1 cellular context compared by ENCODE assay signal in the genomic region with DNA sequence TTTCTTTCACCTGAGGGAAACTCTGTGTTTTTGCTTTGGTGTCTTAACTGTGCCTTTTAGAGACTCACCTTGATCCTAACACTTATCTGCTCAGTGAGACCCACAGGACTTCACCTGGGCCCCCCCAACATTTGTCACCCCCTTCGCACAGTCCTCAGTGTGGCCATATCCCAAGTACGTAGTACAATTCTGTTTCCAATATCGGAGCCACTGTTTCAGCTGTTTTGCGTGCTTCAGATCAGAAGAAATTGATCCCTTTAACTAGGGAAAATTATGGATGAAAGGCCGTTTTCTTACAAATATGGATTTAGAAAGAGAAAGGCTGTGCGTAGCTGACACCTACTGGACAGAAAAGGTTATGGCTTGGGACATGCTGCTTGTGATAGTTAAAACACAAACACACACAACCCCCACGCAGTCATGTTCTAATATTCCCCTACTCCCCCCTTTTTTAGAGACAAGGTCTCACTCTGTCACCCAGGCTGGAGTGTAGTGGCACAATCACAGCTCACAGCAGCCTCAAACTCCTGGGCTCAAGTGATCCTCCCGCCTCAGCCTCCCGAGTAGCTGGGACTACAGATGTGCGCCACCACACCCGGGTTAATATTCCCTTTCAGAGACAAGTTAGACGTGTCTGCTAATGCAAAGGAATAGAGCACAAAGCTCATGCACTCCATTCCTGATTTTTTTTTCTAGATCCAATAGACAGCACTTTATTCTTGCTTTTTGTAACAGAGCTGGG.
TF ChIP-seq lines count a peak whose summit lies in the region.

No MANE protein-coding gene starts in this region.

TF ChIP-seq in HepG2, 621 proteins besides CTCF, POLR2A, EP300 and RAD21 (continued from another document and continues in another):
- TF ChIP-seq, protein P1, sequence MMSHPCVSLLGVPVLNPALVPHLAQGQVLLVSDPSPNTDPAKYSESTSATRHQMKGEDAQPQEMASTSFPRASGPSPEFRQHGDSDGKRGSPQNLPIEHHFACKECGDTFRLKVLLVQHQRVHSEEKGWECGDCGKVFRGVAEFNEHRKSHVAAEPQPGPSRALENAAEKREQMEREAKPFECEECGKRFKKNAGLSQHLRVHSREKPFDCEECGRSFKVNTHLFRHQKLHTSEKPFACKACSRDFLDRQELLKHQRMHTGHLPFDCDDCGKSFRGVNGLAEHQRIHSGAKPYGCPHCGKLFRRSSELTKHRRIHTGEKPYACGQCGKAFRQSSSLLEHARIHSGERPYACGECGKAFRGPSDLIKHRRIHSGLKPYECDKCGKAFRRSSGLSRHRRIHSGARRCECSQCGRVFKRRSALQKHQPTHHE (CRISPR knock-in tag; IDR thresholded peaks at IDR 0.05; ENCODE audit: borderline replicate concordance): no peak
- TF ChIP-seq ZNF292 (CRISPR knock-in tag; IDR thresholded peaks at IDR 0.05; ENCODE audit: borderline replicate concordance, low read depth): no peak
- no peak for TF ChIP-seq ISL2 (CRISPR knock-in tag; IDR thresholded peaks at IDR 0.05)
- no peak for TF ChIP-seq ZNF879 (CRISPR knock-in tag; IDR thresholded peaks at IDR 0.05)
- TF ChIP-seq, protein P2, sequence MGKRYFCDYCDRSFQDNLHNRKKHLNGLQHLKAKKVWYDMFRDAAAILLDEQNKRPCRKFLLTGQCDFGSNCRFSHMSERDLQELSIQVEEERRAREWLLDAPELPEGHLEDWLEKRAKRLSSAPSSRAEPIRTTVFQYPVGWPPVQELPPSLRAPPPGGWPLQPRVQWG (CRISPR knock-in tag; IDR thresholded peaks at IDR 0.05; ENCODE audit: borderline replicate concordance, low read depth): no peak
- no peak for TF ChIP-seq ZNF20 (CRISPR knock-in tag; IDR thresholded peaks at IDR 0.05)
- no peak for TF ChIP-seq SRSF1 (optimal IDR thresholded peaks at IDR 0.05; ENCODE audit: low read depth, low read length)
- TF ChIP-seq, protein P3, sequence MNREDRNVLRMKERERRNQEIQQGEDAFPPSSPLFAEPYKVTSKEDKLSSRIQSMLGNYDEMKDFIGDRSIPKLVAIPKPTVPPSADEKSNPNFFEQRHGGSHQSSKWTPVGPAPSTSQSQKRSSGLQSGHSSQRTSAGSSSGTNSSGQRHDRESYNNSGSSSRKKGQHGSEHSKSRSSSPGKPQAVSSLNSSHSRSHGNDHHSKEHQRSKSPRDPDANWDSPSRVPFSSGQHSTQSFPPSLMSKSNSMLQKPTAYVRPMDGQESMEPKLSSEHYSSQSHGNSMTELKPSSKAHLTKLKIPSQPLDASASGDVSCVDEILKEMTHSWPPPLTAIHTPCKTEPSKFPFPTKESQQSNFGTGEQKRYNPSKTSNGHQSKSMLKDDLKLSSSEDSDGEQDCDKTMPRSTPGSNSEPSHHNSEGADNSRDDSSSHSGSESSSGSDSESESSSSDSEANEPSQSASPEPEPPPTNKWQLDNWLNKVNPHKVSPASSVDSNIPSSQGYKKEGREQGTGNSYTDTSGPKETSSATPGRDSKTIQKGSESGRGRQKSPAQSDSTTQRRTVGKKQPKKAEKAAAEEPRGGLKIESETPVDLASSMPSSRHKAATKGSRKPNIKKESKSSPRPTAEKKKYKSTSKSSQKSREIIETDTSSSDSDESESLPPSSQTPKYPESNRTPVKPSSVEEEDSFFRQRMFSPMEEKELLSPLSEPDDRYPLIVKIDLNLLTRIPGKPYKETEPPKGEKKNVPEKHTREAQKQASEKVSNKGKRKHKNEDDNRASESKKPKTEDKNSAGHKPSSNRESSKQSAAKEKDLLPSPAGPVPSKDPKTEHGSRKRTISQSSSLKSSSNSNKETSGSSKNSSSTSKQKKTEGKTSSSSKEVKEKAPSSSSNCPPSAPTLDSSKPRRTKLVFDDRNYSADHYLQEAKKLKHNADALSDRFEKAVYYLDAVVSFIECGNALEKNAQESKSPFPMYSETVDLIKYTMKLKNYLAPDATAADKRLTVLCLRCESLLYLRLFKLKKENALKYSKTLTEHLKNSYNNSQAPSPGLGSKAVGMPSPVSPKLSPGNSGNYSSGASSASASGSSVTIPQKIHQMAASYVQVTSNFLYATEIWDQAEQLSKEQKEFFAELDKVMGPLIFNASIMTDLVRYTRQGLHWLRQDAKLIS (CRISPR knock-in tag; IDR thresholded peaks at IDR 0.05): no peak
- TF ChIP-seq NFYB (CRISPR knock-in tag; IDR thresholded peaks at IDR 0.05): no peak
- TF ChIP-seq SYNCRIP (IDR thresholded peaks at IDR 0.05; ENCODE audit: insufficient read depth, low read depth, low read length): no peak
- TF ChIP-seq FOSL1 (CRISPR knock-in tag; IDR thresholded peaks at IDR 0.05; ENCODE audit: borderline replicate concordance): no peak
- TF ChIP-seq PCBP2 (optimal IDR thresholded peaks at IDR 0.05; ENCODE audit: low read depth, low read length, poor library complexity, severe bottlenecking): no peak
- TF ChIP-seq ZNF556 (CRISPR knock-in tag; IDR thresholded peaks at IDR 0.05; ENCODE audit: borderline replicate concordance): 0 out of 2 replicates have a peak, but pooled peaks have one; percentile 72
- no peak for TF ChIP-seq SRSF4 (IDR thresholded peaks at IDR 0.05; ENCODE audit: low read depth, low read length, poor library complexity, severe bottlenecking)
- 0 out of 2 replicates have a peak, but pooled peaks have one; percentile 26 for TF ChIP-seq SRF (IDR thresholded peaks at IDR 0.05; ENCODE audit: low read depth, low read length)
- TF ChIP-seq, protein P4, sequence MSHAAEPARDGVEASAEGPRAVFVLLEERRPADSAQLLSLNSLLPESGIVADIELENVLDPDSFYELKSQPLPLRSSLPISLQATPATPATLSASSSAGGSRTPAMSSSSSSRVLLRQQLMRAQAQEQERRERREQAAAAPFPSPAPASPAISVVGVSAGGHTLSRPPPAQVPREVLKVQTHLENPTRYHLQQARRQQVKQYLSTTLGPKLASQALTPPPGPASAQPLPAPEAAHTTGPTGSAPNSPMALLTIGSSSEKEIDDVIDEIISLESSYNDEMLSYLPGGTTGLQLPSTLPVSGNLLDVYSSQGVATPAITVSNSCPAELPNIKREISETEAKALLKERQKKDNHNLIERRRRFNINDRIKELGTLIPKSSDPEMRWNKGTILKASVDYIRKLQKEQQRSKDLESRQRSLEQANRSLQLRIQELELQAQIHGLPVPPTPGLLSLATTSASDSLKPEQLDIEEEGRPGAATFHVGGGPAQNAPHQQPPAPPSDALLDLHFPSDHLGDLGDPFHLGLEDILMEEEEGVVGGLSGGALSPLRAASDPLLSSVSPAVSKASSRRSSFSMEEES (CRISPR knock-in tag; IDR thresholded peaks at IDR 0.05): no peak
- TF ChIP-seq, protein P5, sequence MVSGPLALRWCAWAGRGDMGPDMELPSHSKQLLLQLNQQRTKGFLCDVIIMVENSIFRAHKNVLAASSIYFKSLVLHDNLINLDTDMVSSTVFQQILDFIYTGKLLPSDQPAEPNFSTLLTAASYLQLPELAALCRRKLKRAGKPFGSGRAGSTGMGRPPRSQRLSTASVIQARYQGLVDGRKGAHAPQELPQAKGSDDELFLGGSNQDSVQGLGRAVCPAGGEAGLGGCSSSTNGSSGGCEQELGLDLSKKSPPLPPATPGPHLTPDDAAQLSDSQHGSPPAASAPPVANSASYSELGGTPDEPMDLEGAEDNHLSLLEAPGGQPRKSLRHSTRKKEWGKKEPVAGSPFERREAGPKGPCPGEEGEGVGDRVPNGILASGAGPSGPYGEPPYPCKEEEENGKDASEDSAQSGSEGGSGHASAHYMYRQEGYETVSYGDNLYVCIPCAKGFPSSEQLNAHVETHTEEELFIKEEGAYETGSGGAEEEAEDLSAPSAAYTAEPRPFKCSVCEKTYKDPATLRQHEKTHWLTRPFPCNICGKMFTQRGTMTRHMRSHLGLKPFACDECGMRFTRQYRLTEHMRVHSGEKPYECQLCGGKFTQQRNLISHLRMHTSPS (CRISPR knock-in tag; IDR thresholded peaks at IDR 0.05; ENCODE audit: low read depth): no peak
- TF ChIP-seq, protein P6, sequence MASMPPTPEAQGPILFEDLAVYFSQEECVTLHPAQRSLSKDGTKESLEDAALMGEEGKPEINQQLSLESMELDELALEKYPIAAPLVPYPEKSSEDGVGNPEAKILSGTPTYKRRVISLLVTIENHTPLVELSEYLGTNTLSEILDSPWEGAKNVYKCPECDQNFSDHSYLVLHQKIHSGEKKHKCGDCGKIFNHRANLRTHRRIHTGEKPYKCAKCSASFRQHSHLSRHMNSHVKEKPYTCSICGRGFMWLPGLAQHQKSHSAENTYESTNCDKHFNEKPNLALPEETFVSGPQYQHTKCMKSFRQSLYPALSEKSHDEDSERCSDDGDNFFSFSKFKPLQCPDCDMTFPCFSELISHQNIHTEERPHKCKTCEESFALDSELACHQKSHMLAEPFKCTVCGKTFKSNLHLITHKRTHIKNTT (CRISPR knock-in tag; IDR thresholded peaks at IDR 0.05): no peak
- TF ChIP-seq ZNF672 (CRISPR knock-in tag; IDR thresholded peaks at IDR 0.05): no peak
- TF ChIP-seq RARA (CRISPR knock-in tag; IDR thresholded peaks at IDR 0.05): no peak
- TF ChIP-seq, protein P7, sequence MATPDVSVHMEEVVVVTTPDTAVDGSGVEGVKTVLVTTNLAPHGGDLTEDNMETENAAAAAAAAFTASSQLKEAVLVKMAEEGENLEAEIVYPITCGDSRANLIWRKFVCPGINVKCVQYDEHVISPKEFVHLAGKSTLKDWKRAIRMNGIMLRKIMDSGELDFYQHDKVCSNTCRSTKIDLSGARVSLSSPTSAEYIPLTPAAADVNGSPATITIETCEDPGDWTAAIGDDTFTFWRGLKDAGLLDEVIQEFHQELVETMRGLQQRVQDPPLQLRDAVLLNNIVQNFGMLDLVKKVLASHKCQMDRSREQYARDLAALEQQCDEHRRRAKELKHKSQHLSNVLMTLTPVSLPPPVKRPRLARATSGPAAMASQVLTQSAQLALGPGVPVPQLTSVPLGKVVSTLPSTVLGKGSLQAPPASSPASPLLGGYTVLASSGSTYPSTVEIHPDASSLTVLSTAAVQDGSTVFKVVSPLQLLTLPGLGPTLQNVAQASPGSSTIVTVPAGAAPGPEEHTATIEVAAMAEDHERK (CRISPR knock-in tag; IDR thresholded peaks at IDR 0.05; ENCODE audit: low read depth): no peak
- TF ChIP-seq CCDC6 (CRISPR knock-in tag; IDR thresholded peaks at IDR 0.05): no peak
- no peak for TF ChIP-seq ZNF670 (CRISPR knock-in tag; IDR thresholded peaks at IDR 0.05; ENCODE audit: borderline replicate concordance)
- TF ChIP-seq ETV5 (CRISPR knock-in tag; IDR thresholded peaks at IDR 0.05; ENCODE audit: borderline replicate concordance): no peak
- TF ChIP-seq PHF20 (CRISPR knock-in tag; IDR thresholded peaks at IDR 0.05): no peak
- 0 out of 2 replicates have a peak, but pooled peaks have one; percentile 34 for TF ChIP-seq ONECUT2 (CRISPR knock-in tag; IDR thresholded peaks at IDR 0.05)
- TF ChIP-seq MATR3 (CRISPR knock-in tag; IDR thresholded peaks at IDR 0.05): no peak
- TF ChIP-seq, protein P8, sequence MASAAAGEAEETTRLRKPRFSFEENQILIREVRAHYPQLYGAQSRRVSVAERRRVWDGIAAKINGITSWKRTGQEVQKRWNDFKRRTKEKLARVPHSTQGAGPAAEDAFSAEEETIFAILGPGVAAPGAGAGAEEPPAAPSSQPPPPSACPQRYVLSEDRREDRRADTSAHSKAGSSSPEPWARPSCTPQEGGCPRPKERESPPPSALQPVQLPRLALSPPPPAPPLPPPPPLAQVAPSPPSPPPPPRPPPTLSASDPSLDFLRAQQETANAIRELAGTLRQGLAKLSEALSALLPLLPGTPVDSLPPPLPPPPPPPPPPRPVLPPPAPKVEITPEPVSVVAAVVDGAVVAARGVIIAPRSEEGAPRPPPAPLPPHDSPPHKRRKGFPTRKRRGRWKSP (CRISPR knock-in tag; IDR thresholded peaks at IDR 0.05): no peak
- no peak for TF ChIP-seq ZNF790 (CRISPR knock-in tag; IDR thresholded peaks at IDR 0.05; ENCODE audit: borderline replicate concordance)
- TF ChIP-seq NFIB (CRISPR knock-in tag; IDR thresholded peaks at IDR 0.05; ENCODE audit: borderline replicate concordance): no peak
- peak; percentile 58; the same call in 1 of the 2 replicates for TF ChIP-seq ZNF350 (CRISPR knock-in tag; IDR thresholded peaks at IDR 0.05; ENCODE audit: borderline replicate concordance, low read depth)
- no peak for TF ChIP-seq KLF12 (CRISPR knock-in tag; IDR thresholded peaks at IDR 0.05; ENCODE audit: borderline replicate concordance)
- no peak for TF ChIP-seq ZNF329 (CRISPR knock-in tag; IDR thresholded peaks at IDR 0.05; ENCODE audit: low read depth)
- TF ChIP-seq NONO (IDR thresholded peaks at IDR 0.05): no peak
- TF ChIP-seq NONO (CRISPR knock-in tag; conservative IDR thresholded peaks at IDR 0.05): no peak
- TF ChIP-seq, protein P9, sequence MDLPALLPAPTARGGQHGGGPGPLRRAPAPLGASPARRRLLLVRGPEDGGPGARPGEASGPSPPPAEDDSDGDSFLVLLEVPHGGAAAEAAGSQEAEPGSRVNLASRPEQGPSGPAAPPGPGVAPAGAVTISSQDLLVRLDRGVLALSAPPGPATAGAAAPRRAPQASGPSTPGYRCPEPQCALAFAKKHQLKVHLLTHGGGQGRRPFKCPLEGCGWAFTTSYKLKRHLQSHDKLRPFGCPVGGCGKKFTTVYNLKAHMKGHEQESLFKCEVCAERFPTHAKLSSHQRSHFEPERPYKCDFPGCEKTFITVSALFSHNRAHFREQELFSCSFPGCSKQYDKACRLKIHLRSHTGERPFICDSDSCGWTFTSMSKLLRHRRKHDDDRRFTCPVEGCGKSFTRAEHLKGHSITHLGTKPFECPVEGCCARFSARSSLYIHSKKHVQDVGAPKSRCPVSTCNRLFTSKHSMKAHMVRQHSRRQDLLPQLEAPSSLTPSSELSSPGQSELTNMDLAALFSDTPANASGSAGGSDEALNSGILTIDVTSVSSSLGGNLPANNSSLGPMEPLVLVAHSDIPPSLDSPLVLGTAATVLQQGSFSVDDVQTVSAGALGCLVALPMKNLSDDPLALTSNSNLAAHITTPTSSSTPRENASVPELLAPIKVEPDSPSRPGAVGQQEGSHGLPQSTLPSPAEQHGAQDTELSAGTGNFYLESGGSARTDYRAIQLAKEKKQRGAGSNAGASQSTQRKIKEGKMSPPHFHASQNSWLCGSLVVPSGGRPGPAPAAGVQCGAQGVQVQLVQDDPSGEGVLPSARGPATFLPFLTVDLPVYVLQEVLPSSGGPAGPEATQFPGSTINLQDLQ (CRISPR knock-in tag; IDR thresholded peaks at IDR 0.05): no peak
- TF ChIP-seq, protein P10, sequence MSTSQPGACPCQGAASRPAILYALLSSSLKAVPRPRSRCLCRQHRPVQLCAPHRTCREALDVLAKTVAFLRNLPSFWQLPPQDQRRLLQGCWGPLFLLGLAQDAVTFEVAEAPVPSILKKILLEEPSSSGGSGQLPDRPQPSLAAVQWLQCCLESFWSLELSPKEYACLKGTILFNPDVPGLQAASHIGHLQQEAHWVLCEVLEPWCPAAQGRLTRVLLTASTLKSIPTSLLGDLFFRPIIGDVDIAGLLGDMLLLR (CRISPR knock-in tag; IDR thresholded peaks at IDR 0.05): no peak
- TF ChIP-seq HIVEP1 (CRISPR knock-in tag; IDR thresholded peaks at IDR 0.05): no peak; the same call in 1 of the 2 replicates
- TF ChIP-seq ZNF124 (CRISPR knock-in tag; IDR thresholded peaks at IDR 0.05): peak; percentile 89
- TF ChIP-seq HNRNPLL (IDR thresholded peaks at IDR 0.05; ENCODE audit: low read depth, low read length, poor library complexity, severe bottlenecking): no peak
- TF ChIP-seq ZNF616 (CRISPR knock-in tag; IDR thresholded peaks at IDR 0.05; ENCODE audit: low read depth): no peak
- TF ChIP-seq AGO1 (IDR thresholded peaks at IDR 0.05; ENCODE audit: low read depth, low read length, poor library complexity, severe bottlenecking): no peak
- TF ChIP-seq, protein P11, sequence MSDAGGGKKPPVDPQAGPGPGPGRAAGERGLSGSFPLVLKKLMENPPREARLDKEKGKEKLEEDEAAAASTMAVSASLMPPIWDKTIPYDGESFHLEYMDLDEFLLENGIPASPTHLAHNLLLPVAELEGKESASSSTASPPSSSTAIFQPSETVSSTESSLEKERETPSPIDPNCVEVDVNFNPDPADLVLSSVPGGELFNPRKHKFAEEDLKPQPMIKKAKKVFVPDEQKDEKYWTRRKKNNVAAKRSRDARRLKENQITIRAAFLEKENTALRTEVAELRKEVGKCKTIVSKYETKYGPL (CRISPR knock-in tag; IDR thresholded peaks at IDR 0.05): no peak
- no peak for TF ChIP-seq ZBTB7B (CRISPR knock-in tag; IDR thresholded peaks at IDR 0.05)
- TF ChIP-seq TOPORS (CRISPR knock-in tag; IDR thresholded peaks at IDR 0.05): no peak
- no peak for TF ChIP-seq HOXD1 (CRISPR knock-in tag; IDR thresholded peaks at IDR 0.05)
- TF ChIP-seq ZNF343 (CRISPR knock-in tag; IDR thresholded peaks at IDR 0.05): no peak
